Comparison of ENCODE assay signal across 16 cellular contexts in the genomic region with DNA sequence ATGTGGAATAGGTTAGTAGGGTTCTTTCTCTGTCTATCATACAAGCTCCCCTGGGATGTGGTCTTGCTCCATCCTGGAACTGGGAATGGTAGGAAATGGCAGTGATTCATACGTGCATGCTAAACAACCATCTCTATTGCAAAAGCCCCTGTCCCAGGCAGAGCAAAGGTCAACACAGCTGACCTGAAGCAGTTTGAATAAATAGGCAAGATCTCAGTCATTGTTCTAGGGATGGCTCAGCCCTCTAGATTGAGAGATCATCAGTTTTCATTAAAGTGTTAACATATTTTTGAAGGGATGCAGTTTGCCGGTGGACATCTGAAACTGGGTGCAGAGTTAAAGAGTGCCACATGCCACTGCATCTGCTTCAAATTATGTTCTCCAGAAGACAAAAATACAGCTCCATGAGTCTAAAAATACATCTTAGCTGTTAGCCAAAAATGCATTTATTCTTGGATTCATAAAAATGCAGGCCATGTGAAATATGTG.
DNase-seq lines count a peak whose midpoint lies in the region; FAIRE-seq and TF ChIP-seq lines count a peak whose summit lies in the region.
"Had no signal": no experiment of that assay in that cellular context is flagged by ENCODE, and none has a peak within 500 bp of the region (broad histone marks: within the 10 kb centered on the region; RNA-seq: fewer than 3 reads in every experiment).

No MANE protein-coding gene starts in this region.

- peaks cover 3% of the 10 kb centered on the region for H3K9me3 Mint-ChIP-seq in nephron progenitor cell
- H3K9me3 Mint-ChIP-seq: activated naive CD4-positive, alpha-beta T cell treated with anti-CD3 and anti-CD28 coated beads, Interleukin-2, amount 50 U/mL, for 24 hours had no signal

- no peak for TF ChIP-seq POLR2A in thyroid gland (IDR thresholded peaks at IDR 0.05)

- no peak overlapping the region for H3K27ac Mint-ChIP-seq in nephron progenitor cell
- H3K27ac Mint-ChIP-seq: activated CD4-positive, alpha-beta T cell treated with anti-CD3 and anti-CD28 coated beads, Interleukin-2, amount 10 ng/mL, durations not matched to agents 7 days and 5 days; activated naive CD4-positive, alpha-beta T cell treated with anti-CD3 and anti-CD28 coated beads, Interleukin-2, amount 50 U/mL, for 24 hours had no signal

- no peaks in the 10 kb centered on the region for H3K36me3 Mint-ChIP-seq in nephron progenitor cell (ENCODE audit: low read depth)
- H3K36me3 Mint-ChIP-seq: activated naive CD4-positive, alpha-beta T cell treated with anti-CD3 and anti-CD28 coated beads, Interleukin-2, amount 50 U/mL, for 24 hours had no signal

- peaks cover 10% of the 10 kb centered on the region for H3K27me3 Mint-ChIP-seq in nephron progenitor cell (ENCODE audit: low read depth, poor library complexity)
- H3K27me3 Mint-ChIP-seq: activated naive CD4-positive, alpha-beta T cell treated with anti-CD3 and anti-CD28 coated beads, Interleukin-2, amount 50 U/mL, for 24 hours had no signal

- H3K27me3 ChIP-seq in left ventricle myocardium inferior (ENCODE audit: low read depth): no peaks in the 10 kb centered on the region
- H3K27me3 ChIP-seq in thyroid gland: no peaks in the 10 kb centered on the region

- intact Hi-C loops in left ventricle myocardium inferior (cut with micrococcal nuclease) (no loop called here), thyroid gland (cut with DNase I) (no loop called here)

- H3K4me1 ChIP-seq in left ventricle myocardium inferior (peaks cover 14% of the 10 kb centered on the region), thyroid gland (no peaks in the 10 kb centered on the region)

- peaks cover 7% of the 10 kb centered on the region for H3K4me1 Mint-ChIP-seq in nephron progenitor cell

- FAIRE-seq in urothelium cell line (lab: Jason Lieb, UNC): no peak
- FAIRE-seq: K562 had no signal

- in situ Hi-C loops in astrocyte of the cerebellum (cut with HindIII; ENCODE audit: low sequenced_read_pairs): no loop called here

- H3K9me3 ChIP-seq in left ventricle myocardium inferior (replicated peaks): no peaks in the 10 kb centered on the region
- H3K9me3 ChIP-seq in thyroid gland: no peaks in the 10 kb centered on the region

- H3K4me3 ChIP-seq in astrocyte of the cerebellum (ENCODE audit: low read depth, low read length) (no peak overlapping the region), left ventricle myocardium inferior (no peak overlapping the region), thyroid gland (replicated peaks in 1 of 3) (no peak overlapping the region)
- H3K4me3 ChIP-seq: K562 had no signal

- H3K36me3 ChIP-seq in left ventricle myocardium inferior: no peaks in the 10 kb centered on the region
- no peaks in the 10 kb centered on the region for H3K36me3 ChIP-seq in thyroid gland

- 76 to 82% methylated on average over 2 of the region's 2 CpGs for WGBS in thyroid gland, 2 donors

- peak; percentile 13 for DNase-seq in GOT3 (lab: John Stamatoyannopoulos, UW)
- DNase-seq in astrocyte of the cerebellum (ENCODE audit: low read depth): peak; percentile 29
- DNase-seq in left ventricle myocardium inferior: no peak
- DNase-seq in smooth muscle cell of the brain vasculature (ENCODE audit: low read depth, low spot score): peak; percentile 43
- no peak for DNase-seq in thyroid gland
- no peak for DNase-seq in urothelium cell line (ENCODE audit: low spot score)
- no peak for DNase-seq in NCI-H2171 (lab: John Stamatoyannopoulos, UW)
- no peak for DNase-seq in nephron progenitor cell
- DNase-seq: activated CD4-positive, alpha-beta T cell treated with anti-CD3 and anti-CD28 coated beads, Interleukin-2, amount 10 ng/mL, durations not matched to agents 7 days and 5 days; DMS53; erythroblast; mesendoderm; SHP77; stimulated activated CD8-positive, alpha-beta memory T cell treated with anti-CD3 and anti-CD28 coated beads, Interleukin-4, amount 100 ng/mL, for 48 hours had no signal

- TF ChIP-seq CTCF in astrocyte of the cerebellum (IDR thresholded peaks at IDR 0.05; ENCODE audit: low read depth, low read length, missing control alignments) (no peak), left ventricle myocardium inferior (IDR thresholded peaks at IDR 0.05; ENCODE audit: borderline replicate concordance) (no peak), thyroid gland (IDR thresholded peaks at IDR 0.05) (no peak), nephron progenitor cell (IDR thresholded peaks at IDR 0.05) (no peak)

- no peak overlapping the region for H3K4me3 Mint-ChIP-seq in nephron progenitor cell
- H3K4me3 Mint-ChIP-seq: activated CD4-positive, alpha-beta T cell treated with anti-CD3 and anti-CD28 coated beads, Interleukin-2, amount 10 ng/mL, durations not matched to agents 7 days and 5 days; activated naive CD4-positive, alpha-beta T cell treated with anti-CD3 and anti-CD28 coated beads, Interleukin-2, amount 50 U/mL, for 24 hours had no signal

- peak overlapping the region; percentile 43 for H3K27ac ChIP-seq in left ventricle myocardium inferior (replicated peaks)
- peak overlapping the region in 1 of 3 donors; percentile 14 for H3K27ac ChIP-seq in thyroid gland

Comparison
In these comparisons a context has a peak if more than half of its experiments do, and no peak if none do; other contexts are left out.
1. DNase-seq: peak in GOT3 (single experiment), astrocyte of the cerebellum (single experiment) and smooth muscle cell of the brain vasculature (single experiment); none in left ventricle myocardium inferior (single experiment), thyroid gland (0 of 2), urothelium cell line (single experiment), NCI-H2171 (single experiment) and nephron progenitor cell (single experiment).